ENCODE assay signal across 2 cellular contexts in the genomic region with DNA sequence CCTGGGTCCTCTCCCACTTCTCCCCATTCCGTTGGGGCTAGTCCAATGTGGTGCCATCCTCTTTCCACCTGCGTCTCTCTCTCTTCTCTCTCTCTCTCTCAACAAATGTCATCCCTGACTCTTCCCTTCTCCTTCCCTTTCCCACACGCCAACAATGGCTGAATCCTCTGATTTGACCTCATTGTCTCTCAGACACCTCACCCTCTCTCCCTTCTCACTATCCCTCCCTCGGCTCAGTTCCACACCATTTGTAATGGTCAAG.
TF ChIP-seq lines count a peak whose summit lies in the region.

No MANE protein-coding gene starts in this region.

TF ChIP-seq in HCT116, 20 proteins besides CTCF, POLR2A, EP300 and RAD21 (continued from another document):
- no peak for TF ChIP-seq JUND (IDR thresholded peaks at IDR 0.05)
- no peak for TF ChIP-seq SP1 (IDR thresholded peaks at IDR 0.05; ENCODE audit: low read depth)
- no peak for TF ChIP-seq ZNF274 (IDR thresholded peaks at IDR 0.05; ENCODE audit: low read depth, low read length)
- TF ChIP-seq POLR2AphosphoS5 (IDR thresholded peaks at IDR 0.05; ENCODE audit: low read depth, low read length) = no peak
- TF ChIP-seq YY1 (IDR thresholded peaks at IDR 0.05; ENCODE audit: extremely low read depth, insufficient replicate concordance, low read depth, low read length) = no peak
- TF ChIP-seq FOSL1 (IDR thresholded peaks at IDR 0.05; ENCODE audit: low read depth) = no peak

TF ChIP-seq in WTC11, 78 proteins besides CTCF, POLR2A, EP300 and RAD21 (continued from another document):
- TF ChIP-seq, protein P1, sequence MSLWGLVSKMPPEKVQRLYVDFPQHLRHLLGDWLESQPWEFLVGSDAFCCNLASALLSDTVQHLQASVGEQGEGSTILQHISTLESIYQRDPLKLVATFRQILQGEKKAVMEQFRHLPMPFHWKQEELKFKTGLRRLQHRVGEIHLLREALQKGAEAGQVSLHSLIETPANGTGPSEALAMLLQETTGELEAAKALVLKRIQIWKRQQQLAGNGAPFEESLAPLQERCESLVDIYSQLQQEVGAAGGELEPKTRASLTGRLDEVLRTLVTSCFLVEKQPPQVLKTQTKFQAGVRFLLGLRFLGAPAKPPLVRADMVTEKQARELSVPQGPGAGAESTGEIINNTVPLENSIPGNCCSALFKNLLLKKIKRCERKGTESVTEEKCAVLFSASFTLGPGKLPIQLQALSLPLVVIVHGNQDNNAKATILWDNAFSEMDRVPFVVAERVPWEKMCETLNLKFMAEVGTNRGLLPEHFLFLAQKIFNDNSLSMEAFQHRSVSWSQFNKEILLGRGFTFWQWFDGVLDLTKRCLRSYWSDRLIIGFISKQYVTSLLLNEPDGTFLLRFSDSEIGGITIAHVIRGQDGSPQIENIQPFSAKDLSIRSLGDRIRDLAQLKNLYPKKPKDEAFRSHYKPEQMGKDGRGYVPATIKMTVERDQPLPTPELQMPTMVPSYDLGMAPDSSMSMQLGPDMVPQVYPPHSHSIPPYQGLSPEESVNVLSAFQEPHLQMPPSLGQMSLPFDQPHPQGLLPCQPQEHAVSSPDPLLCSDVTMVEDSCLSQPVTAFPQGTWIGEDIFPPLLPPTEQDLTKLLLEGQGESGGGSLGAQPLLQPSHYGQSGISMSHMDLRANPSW (CRISPR knock-in tag; conservative IDR thresholded peaks at IDR 0.05; ENCODE audit: low read depth) = no peak
- TF ChIP-seq FOXJ3 (CRISPR knock-in tag; IDR thresholded peaks at IDR 0.05; ENCODE audit: borderline replicate concordance) (no peak), OVOL2 (CRISPR knock-in tag; IDR thresholded peaks at IDR 0.05; ENCODE audit: borderline replicate concordance) (no peak), ZNF232 (CRISPR knock-in tag; IDR thresholded peaks at IDR 0.05) (no peak), ETV6 (CRISPR knock-in tag; IDR thresholded peaks at IDR 0.05) (no peak), ZNF671 (CRISPR knock-in tag; IDR thresholded peaks at IDR 0.05) (no peak), KAT7 (CRISPR knock-in tag; IDR thresholded peaks at IDR 0.05; ENCODE audit: borderline replicate concordance) (no peak), RELA (CRISPR knock-in tag; IDR thresholded peaks at IDR 0.05; ENCODE audit: borderline replicate concordance) (no peak)
- TF ChIP-seq, protein P2, sequence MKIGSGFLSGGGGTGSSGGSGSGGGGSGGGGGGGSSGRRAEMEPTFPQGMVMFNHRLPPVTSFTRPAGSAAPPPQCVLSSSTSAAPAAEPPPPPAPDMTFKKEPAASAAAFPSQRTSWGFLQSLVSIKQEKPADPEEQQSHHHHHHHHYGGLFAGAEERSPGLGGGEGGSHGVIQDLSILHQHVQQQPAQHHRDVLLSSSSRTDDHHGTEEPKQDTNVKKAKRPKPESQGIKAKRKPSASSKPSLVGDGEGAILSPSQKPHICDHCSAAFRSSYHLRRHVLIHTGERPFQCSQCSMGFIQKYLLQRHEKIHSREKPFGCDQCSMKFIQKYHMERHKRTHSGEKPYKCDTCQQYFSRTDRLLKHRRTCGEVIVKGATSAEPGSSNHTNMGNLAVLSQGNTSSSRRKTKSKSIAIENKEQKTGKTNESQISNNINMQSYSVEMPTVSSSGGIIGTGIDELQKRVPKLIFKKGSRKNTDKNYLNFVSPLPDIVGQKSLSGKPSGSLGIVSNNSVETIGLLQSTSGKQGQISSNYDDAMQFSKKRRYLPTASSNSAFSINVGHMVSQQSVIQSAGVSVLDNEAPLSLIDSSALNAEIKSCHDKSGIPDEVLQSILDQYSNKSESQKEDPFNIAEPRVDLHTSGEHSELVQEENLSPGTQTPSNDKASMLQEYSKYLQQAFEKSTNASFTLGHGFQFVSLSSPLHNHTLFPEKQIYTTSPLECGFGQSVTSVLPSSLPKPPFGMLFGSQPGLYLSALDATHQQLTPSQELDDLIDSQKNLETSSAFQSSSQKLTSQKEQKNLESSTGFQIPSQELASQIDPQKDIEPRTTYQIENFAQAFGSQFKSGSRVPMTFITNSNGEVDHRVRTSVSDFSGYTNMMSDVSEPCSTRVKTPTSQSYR (CRISPR knock-in tag; IDR thresholded peaks at IDR 0.05) = no peak
- TF ChIP-seq, protein P3, sequence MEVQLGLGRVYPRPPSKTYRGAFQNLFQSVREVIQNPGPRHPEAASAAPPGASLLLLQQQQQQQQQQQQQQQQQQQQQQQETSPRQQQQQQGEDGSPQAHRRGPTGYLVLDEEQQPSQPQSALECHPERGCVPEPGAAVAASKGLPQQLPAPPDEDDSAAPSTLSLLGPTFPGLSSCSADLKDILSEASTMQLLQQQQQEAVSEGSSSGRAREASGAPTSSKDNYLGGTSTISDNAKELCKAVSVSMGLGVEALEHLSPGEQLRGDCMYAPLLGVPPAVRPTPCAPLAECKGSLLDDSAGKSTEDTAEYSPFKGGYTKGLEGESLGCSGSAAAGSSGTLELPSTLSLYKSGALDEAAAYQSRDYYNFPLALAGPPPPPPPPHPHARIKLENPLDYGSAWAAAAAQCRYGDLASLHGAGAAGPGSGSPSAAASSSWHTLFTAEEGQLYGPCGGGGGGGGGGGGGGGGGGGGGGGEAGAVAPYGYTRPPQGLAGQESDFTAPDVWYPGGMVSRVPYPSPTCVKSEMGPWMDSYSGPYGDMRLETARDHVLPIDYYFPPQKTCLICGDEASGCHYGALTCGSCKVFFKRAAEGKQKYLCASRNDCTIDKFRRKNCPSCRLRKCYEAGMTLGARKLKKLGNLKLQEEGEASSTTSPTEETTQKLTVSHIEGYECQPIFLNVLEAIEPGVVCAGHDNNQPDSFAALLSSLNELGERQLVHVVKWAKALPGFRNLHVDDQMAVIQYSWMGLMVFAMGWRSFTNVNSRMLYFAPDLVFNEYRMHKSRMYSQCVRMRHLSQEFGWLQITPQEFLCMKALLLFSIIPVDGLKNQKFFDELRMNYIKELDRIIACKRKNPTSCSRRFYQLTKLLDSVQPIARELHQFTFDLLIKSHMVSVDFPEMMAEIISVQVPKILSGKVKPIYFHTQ (CRISPR knock-in tag; IDR thresholded peaks at IDR 0.05) = no peak
- TF ChIP-seq, protein P4, sequence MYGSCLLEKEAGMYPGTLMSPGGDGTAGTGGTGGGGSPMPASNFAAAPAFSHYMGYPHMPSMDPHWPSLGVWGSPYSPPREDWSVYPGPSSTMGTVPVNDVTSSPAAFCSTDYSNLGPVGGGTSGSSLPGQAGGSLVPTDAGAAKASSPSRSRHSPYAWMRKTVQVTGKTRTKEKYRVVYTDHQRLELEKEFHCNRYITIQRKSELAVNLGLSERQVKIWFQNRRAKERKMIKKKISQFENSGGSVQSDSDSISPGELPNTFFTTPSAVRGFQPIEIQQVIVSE (CRISPR knock-in tag; IDR thresholded peaks at IDR 0.05; ENCODE audit: borderline replicate concordance) = no peak
- TF ChIP-seq, protein P5, sequence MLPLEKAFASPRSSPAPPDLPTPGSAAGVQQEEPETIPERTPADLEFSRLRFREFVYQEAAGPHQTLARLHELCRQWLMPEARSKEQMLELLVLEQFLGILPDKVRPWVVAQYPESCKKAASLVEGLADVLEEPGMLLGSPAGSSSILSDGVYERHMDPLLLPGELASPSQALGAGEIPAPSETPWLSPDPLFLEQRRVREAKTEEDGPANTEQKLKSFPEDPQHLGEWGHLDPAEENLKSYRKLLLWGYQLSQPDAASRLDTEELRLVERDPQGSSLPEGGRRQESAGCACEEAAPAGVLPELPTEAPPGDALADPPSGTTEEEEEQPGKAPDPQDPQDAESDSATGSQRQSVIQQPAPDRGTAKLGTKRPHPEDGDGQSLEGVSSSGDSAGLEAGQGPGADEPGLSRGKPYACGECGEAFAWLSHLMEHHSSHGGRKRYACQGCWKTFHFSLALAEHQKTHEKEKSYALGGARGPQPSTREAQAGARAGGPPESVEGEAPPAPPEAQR (CRISPR knock-in tag; IDR thresholded peaks at IDR 0.05) = no peak
- TF ChIP-seq, protein P6, sequence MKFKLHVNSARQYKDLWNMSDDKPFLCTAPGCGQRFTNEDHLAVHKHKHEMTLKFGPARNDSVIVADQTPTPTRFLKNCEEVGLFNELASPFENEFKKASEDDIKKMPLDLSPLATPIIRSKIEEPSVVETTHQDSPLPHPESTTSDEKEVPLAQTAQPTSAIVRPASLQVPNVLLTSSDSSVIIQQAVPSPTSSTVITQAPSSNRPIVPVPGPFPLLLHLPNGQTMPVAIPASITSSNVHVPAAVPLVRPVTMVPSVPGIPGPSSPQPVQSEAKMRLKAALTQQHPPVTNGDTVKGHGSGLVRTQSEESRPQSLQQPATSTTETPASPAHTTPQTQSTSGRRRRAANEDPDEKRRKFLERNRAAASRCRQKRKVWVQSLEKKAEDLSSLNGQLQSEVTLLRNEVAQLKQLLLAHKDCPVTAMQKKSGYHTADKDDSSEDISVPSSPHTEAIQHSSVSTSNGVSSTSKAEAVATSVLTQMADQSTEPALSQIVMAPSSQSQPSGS (CRISPR knock-in tag; IDR thresholded peaks at IDR 0.05; ENCODE audit: borderline replicate concordance, low read depth) = no peak
- TF ChIP-seq, protein P7, sequence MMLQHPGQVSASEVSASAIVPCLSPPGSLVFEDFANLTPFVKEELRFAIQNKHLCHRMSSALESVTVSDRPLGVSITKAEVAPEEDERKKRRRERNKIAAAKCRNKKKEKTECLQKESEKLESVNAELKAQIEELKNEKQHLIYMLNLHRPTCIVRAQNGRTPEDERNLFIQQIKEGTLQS (CRISPR knock-in tag; conservative IDR thresholded peaks at IDR 0.05) = no peak
